12 cellular contexts compared by ENCODE assay signal in the genomic region with DNA sequence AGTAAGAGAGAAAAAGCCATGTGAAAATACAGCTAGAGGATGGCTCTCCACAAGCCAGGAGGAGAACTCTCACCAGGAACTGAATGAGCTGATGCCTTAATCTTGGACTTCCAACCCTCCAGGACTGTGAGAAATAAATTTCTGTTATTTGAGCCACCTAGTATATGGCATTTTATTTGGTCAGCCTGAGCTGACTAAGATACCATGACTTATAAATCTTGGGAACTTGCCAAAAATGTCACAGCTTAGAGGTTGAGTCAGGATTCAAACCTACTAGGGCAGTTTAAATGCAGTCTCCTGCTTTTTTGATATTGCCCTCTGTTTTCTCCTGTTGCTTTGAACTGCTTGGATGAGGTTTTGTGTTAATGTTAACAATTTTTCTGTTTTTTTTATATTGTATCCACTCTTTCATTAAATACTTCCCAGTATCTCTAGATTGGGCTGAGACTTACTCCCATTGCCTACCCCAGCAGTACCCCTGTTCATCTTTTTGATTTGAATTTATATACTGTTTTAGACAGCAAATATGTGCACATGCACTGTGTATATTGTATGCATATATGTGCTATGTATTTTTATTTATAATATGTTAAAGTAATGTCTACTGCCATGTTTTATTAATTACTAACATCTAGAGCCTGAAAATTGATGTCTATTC.
A peak's percentile ranks its signal among the peaks of the same experiment; 100 is the strongest.
DNase-seq lines count a peak whose midpoint lies in the region; ATAC-seq and TF ChIP-seq lines count a peak whose summit lies in the region.
"Had no signal": no experiment of that assay in that cellular context is flagged by ENCODE, and none has a peak within 500 bp of the region (broad histone marks: within the 10 kb centered on the region; RNA-seq: fewer than 3 reads in every experiment).

No MANE protein-coding gene starts in this region.

- H3K27me3 ChIP-seq in PC-3 (ENCODE audit: low read length): no peaks in the 10 kb centered on the region
- H3K27me3 ChIP-seq in GM23338 (ENCODE audit: insufficient read depth): no peaks in the 10 kb centered on the region

- peak overlapping the region; percentile 62 for H3K9ac ChIP-seq in PC-3 (ENCODE audit: low read length)

- CTCF ChIA-PET in PC-3 (lab: Charles Lee): no interaction called here

- intact Hi-C loops in PC-3 (cut with micrococcal nuclease): no loop called here
- intact Hi-C loops in sciatic nerve (cut with DNase I): no loop called here

- ATAC-seq in PC-3 (peak; percentile 98), esophagus mucosa (peak; percentile 59), sciatic nerve (peak; percentile 30), GM18868 (IDR thresholded peaks at IDR 0.05; ENCODE audit: unreplicated experiment) (no peak), GM23338 (no peak)

- H3K27ac Mint-ChIP-seq in GM23338: no peak overlapping the region
- H3K27ac Mint-ChIP-seq: type B pancreatic cell had no signal

- no peaks in the 10 kb centered on the region for H3K9me2 ChIP-seq in PC-3 (replicated peaks; ENCODE audit: low read length)
- H3K9me2 ChIP-seq in GM23338 (ENCODE audit: insufficient read depth): 0 out of 2 replicates have a peak, but pooled peaks cover 4% of the 10 kb centered on the region

- no peak overlapping the region for H3K4me3 Mint-ChIP-seq in GM23338
- H3K4me3 Mint-ChIP-seq: type B pancreatic cell had no signal

- H3K36me3 Mint-ChIP-seq in GM23338 (ENCODE audit: low read depth): no peaks in the 10 kb centered on the region
- H3K36me3 Mint-ChIP-seq: type B pancreatic cell had no signal

- H3K36me3 ChIP-seq in PC-3 (ENCODE audit: low read depth, low read length) (no peaks in the 10 kb centered on the region), GM23338 (ENCODE audit: insufficient read depth) (no peaks in the 10 kb centered on the region)

- TF ChIP-seq CTCF in PC-3 (conservative IDR thresholded peaks at IDR 0.05; ENCODE audit: low read depth, low read length): no peak
- TF ChIP-seq CTCF in GM23338 (conservative IDR thresholded peaks at IDR 0.05; ENCODE audit: low read depth in 2 of 2): no peak

- no peaks in the 10 kb centered on the region for H3K9me3 ChIP-seq in PC-3 (ENCODE audit: low read length)

- H3K4me1 ChIP-seq in PC-3 (ENCODE audit: insufficient read depth, low read length): peaks cover 42% of the 10 kb centered on the region
- peaks cover 44% of the 10 kb centered on the region for H3K4me1 ChIP-seq in GM23338 (ENCODE audit: insufficient read depth)

- no peak overlapping the region for H3K4me3 ChIP-seq in PC-3 (ENCODE audit: low read length)
- H3K4me3 ChIP-seq in GM23338: no peak overlapping the region

- no peaks in the 10 kb centered on the region for H3K9me3 Mint-ChIP-seq in GM23338
- H3K9me3 Mint-ChIP-seq: type B pancreatic cell had no signal

- no TSS peak for BruUV-seq in PC-3 (replicated peaks; lab: Mats Ljungman, UMichigan)

- H2AFZ ChIP-seq in PC-3 (ENCODE audit: low read length) (no peak overlapping the region), GM23338 (no peak overlapping the region)

- H4K20me1 ChIP-seq in PC-3 (ENCODE audit: low read length) (no peaks in the 10 kb centered on the region), GM23338 (replicated peaks; ENCODE audit: insufficient read depth) (no peaks in the 10 kb centered on the region)

- H3K4me2 ChIP-seq in PC-3 (ENCODE audit: low read length): peak overlapping the region; percentile 38
- no peak overlapping the region for H3K4me2 ChIP-seq in GM23338

- no peaks in the 10 kb centered on the region for H3K27me3 Mint-ChIP-seq in GM23338 (ENCODE audit: insufficient read depth, low read depth, poor library complexity)
- H3K27me3 Mint-ChIP-seq: type B pancreatic cell had no signal

- H3K27ac ChIP-seq in PC-3 (ENCODE audit: low read length) (peak overlapping the region; percentile 93), GM23338 (ENCODE audit: low read depth) (no peak overlapping the region)

- H3F3A ChIP-seq in PC-3 (ENCODE audit: low read length, unreplicated experiment) (no peaks in the 10 kb centered on the region), GM23338 (replicated peaks; ENCODE audit: low read depth) (no peaks in the 10 kb centered on the region)

- POLR2A ChIA-PET in PC-3 (lab: Charles Lee; ENCODE audit: unreplicated experiment): interaction anchor here (0.6 to 0.7 kb wide), 2 partner anchors 14 to 16 kb away, joined by 3 to 4 read pairs; no protein-coding TSS in a partner anchor

- DNase-seq in NCI-H1436 (lab: John Stamatoyannopoulos, UW) (peak; percentile 3), NCI-H1436 treated with DMSO at 0.1 percent for 48 hours (lab: John Stamatoyannopoulos, UW) (no peak), PC-3 (peak; percentile 98), sciatic nerve (ENCODE audit: low spot score) (no peak), ureter (ENCODE audit: low spot score) (no peak), GM23338 (ENCODE audit: low spot score) (no peak)
- DNase-seq: activated T-cell treated with anti-CD3 and anti-CD28 coated beads, Interleukin-2, amount 50 U/mL, for 1 hour; AML-193; islet precursor cell had no signal

- H3K79me2 ChIP-seq in PC-3 (ENCODE audit: low read length) (no peaks in the 10 kb centered on the region), GM23338 (replicated peaks; ENCODE audit: insufficient read depth) (no peaks in the 10 kb centered on the region)

- peaks cover 21% of the 10 kb centered on the region for H3K4me1 Mint-ChIP-seq in GM23338

TF ChIP-seq in GM23338, 12 proteins besides CTCF, POLR2A, EP300 and RAD21 (continues in another document):
- TF ChIP-seq NANOG (IDR thresholded peaks at IDR 0.05; ENCODE audit: borderline replicate concordance) (no peak), POLR2AphosphoS5 (IDR thresholded peaks at IDR 0.05; ENCODE audit: low read depth) (no peak), ZNF331 (CRISPR knock-in tag; IDR thresholded peaks at IDR 0.05; ENCODE audit: low read depth) (no peak), EZH2phosphoT487 (IDR thresholded peaks at IDR 0.05; ENCODE audit: unreplicated experiment) (no peak)
- TF ChIP-seq, protein P1, sequence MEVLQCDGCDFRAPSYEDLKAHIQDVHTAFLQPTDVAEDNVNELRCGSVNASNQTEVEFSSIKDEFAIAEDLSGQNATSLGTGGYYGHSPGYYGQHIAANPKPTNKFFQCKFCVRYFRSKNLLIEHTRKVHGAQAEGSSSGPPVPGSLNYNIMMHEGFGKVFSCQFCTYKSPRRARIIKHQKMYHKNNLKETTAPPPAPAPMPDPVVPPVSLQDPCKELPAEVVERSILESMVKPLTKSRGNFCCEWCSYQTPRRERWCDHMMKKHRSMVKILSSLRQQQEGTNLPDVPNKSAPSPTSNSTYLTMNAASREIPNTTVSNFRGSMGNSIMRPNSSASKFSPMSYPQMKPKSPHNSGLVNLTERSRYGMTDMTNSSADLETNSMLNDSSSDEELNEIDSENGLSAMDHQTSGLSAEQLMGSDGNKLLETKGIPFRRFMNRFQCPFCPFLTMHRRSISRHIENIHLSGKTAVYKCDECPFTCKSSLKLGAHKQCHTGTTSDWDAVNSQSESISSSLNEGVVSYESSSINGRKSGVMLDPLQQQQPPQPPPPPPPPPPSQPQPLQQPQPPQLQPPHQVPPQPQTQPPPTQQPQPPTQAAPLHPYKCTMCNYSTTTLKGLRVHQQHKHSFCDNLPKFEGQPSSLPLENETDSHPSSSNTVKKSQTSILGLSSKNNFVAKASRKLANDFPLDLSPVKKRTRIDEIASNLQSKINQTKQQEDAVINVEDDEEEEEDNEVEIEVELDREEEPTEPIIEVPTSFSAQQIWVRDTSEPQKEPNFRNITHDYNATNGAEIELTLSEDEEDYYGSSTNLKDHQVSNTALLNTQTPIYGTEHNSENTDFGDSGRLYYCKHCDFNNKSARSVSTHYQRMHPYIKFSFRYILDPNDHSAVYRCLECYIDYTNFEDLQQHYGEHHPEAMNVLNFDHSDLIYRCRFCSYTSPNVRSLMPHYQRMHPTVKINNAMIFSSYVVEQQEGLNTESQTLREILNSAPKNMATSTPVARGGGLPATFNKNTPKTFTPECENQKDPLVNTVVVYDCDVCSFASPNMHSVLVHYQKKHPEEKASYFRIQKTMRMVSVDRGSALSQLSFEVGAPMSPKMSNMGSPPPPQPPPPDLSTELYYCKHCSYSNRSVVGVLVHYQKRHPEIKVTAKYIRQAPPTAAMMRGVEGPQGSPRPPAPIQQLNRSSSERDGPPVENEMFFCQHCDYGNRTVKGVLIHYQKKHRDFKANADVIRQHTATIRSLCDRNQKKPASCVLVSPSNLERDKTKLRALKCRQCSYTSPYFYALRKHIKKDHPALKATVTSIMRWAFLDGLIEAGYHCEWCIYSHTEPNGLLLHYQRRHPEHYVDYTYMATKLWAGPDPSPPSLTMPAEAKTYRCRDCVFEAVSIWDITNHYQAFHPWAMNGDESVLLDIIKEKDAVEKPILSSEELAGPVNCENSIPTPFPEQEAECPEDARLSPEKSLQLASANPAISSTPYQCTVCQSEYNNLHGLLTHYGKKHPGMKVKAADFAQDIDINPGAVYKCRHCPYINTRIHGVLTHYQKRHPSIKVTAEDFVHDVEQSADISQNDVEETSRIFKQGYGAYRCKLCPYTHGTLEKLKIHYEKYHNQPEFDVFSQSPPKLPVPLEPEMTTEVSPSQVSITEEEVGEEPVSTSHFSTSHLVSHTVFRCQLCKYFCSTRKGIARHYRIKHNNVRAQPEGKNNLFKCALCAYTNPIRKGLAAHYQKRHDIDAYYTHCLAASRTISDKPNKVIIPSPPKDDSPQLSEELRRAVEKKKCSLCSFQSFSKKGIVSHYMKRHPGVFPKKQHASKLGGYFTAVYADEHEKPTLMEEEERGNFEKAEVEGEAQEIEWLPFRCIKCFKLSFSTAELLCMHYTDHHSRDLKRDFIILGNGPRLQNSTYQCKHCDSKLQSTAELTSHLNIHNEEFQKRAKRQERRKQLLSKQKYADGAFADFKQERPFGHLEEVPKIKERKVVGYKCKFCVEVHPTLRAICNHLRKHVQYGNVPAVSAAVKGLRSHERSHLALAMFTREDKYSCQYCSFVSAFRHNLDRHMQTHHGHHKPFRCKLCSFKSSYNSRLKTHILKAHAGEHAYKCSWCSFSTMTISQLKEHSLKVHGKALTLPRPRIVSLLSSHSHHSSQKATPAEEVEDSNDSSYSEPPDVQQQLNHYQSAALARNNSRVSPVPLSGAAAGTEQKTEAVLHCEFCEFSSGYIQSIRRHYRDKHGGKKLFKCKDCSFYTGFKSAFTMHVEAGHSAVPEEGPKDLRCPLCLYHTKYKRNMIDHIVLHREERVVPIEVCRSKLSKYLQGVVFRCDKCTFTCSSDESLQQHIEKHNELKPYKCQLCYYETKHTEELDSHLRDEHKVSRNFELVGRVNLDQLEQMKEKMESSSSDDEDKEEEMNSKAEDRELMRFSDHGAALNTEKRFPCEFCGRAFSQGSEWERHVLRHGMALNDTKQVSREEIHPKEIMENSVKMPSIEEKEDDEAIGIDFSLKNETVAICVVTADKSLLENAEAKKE (CRISPR knock-in tag; IDR thresholded peaks at IDR 0.05): no peak
- TF ChIP-seq, protein P2, sequence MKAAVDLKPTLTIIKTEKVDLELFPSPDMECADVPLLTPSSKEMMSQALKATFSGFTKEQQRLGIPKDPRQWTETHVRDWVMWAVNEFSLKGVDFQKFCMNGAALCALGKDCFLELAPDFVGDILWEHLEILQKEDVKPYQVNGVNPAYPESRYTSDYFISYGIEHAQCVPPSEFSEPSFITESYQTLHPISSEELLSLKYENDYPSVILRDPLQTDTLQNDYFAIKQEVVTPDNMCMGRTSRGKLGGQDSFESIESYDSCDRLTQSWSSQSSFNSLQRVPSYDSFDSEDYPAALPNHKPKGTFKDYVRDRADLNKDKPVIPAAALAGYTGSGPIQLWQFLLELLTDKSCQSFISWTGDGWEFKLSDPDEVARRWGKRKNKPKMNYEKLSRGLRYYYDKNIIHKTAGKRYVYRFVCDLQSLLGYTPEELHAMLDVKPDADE (IDR thresholded peaks at IDR 0.05): no peak

Comparison
In these comparisons a context has a peak if more than half of its experiments do, and no peak if none do; other contexts are left out.
1. DNase-seq: peak in NCI-H1436 (single experiment) and PC-3 (single experiment); none in NCI-H1436 treated with DMSO at 0.1 percent for 48 hours (single experiment), sciatic nerve (single experiment), ureter (single experiment) and GM23338 (single experiment).
2. ATAC-seq: peak in PC-3 (single experiment), esophagus mucosa (single experiment) and sciatic nerve (single experiment); none in GM18868 (single experiment) and GM23338 (single experiment).